Comparison of ENCODE assay signal across 13 cellular contexts in genomic region chr17:74295625-74296547, GRCh38. TPM values are rescaled to one million over a fixed set of nuclear protein-coding genes. Genes with fewer than 3 reads are reported as not detected.
DNase-seq lines count a peak whose midpoint lies in the region; ATAC-seq and TF ChIP-seq lines count a peak whose summit lies in the region.
"Had no signal": no experiment of that assay in that cellular context is flagged by ENCODE, and none has a peak within 500 bp of the region (broad histone marks: within the 10 kb centered on the region; RNA-seq: fewer than 3 reads in every experiment).

No MANE protein-coding gene starts in this region.

- H3K27ac Mint-ChIP-seq in CD8-positive, alpha-beta memory T cell = no peak overlapping the region
- H3K27ac Mint-ChIP-seq in T-helper 17 cell = peak overlapping the region; percentile 57
- peak overlapping the region; percentile 11 to 34 (median 27) for H3K27ac Mint-ChIP-seq in nephron
- H3K27ac Mint-ChIP-seq: activated naive CD4-positive, alpha-beta T cell treated with anti-CD3 and anti-CD28 coated beads for 36 hours had no signal

- no peak for DNase-seq in CD8-positive, alpha-beta memory T cell
- DNase-seq in T-helper 17 cell = no peak
- DNase-seq in foreskin keratinocyte = peak in 1 of 2 donors; percentile 78
- DNase-seq in Karpas-422 = no peak
- DNase-seq in dermis blood vessel endothelial cell = no peak
- DNase-seq in ecto neural progenitor cell (ENCODE audit: low spot score) = no peak
- DNase-seq: DND-41 had no signal

- CTCF ChIA-PET in CD8-positive, alpha-beta memory T cell (lab: Charles Lee) = interaction anchor here (0.8 to 8.0 kb wide), 20 partner anchors 8 to 92 kb away, joined by 3 to 52 read pairs (median 4); partner anchors contain the start of genes DNAI2, RPL38 and TTYH2

- no peaks in the 10 kb centered on the region for H3K27me3 ChIP-seq in CD8-positive, alpha-beta memory T cell (ENCODE audit: insufficient read depth, low read length, poor library complexity, severe bottlenecking)
- H3K27me3 ChIP-seq in foreskin keratinocyte = peaks cover 6% of the 10 kb centered on the region
- H3K27me3 ChIP-seq in Karpas-422 (ENCODE audit: low read length) = no peaks in the 10 kb centered on the region
- H3K27me3 ChIP-seq: vagina had no signal

- H3K36me3 Mint-ChIP-seq in CD8-positive, alpha-beta memory T cell = no peaks in the 10 kb centered on the region
- H3K36me3 Mint-ChIP-seq in T-helper 17 cell (ENCODE audit: low read depth) (peaks cover 2% of the 10 kb centered on the region), nephron (ENCODE audit: low read depth) (no peaks in the 10 kb centered on the region)

- TF ChIP-seq CTCF in foreskin keratinocyte (conservative IDR thresholded peaks at IDR 0.05) (no peak), nephron (IDR thresholded peaks at IDR 0.05; ENCODE audit: unreplicated experiment in 3 of 3) (no peak)

- no peak for ATAC-seq in T-helper 17 cell
- ATAC-seq in foreskin keratinocyte = peak; percentile 80
- no peak for ATAC-seq in GM19452 (IDR thresholded peaks at IDR 0.05; ENCODE audit: unreplicated experiment)

- peaks cover 15 to 17% (median 17%) of the 10 kb centered on the region in 3 donors for H3K4me1 Mint-ChIP-seq in CD8-positive, alpha-beta memory T cell
- peaks cover 16% of the 10 kb centered on the region for H3K4me1 Mint-ChIP-seq in T-helper 17 cell
- peaks cover 32% of the 10 kb centered on the region for H3K4me1 Mint-ChIP-seq in nephron

- H3K27me3 Mint-ChIP-seq in CD8-positive, alpha-beta memory T cell = no peaks in the 10 kb centered on the region
- H3K27me3 Mint-ChIP-seq in T-helper 17 cell (no peaks in the 10 kb centered on the region), nephron (ENCODE audit: low read depth) (peaks cover 19% of the 10 kb centered on the region)
- H3K27me3 Mint-ChIP-seq: central memory CD8-positive, alpha-beta T cell had no signal

- H3K9me3 Mint-ChIP-seq in CD8-positive, alpha-beta memory T cell = no peaks in the 10 kb centered on the region
- peaks cover 2% of the 10 kb centered on the region for H3K9me3 Mint-ChIP-seq in nephron
- H3K9me3 Mint-ChIP-seq: central memory CD8-positive, alpha-beta T cell had no signal

- H3K79me2 ChIP-seq in Karpas-422 (ENCODE audit: low read length) = no peaks in the 10 kb centered on the region

- H3K4me3 ChIP-seq in CD8-positive, alpha-beta memory T cell (ENCODE audit: low read length) = no peak overlapping the region
- H3K4me3 ChIP-seq in Karpas-422 (ENCODE audit: low read length) = no peak overlapping the region
- H3K4me3 ChIP-seq: esophagus muscularis mucosa, vagina had no signal

- no peak overlapping the region for H3K4me3 Mint-ChIP-seq in CD8-positive, alpha-beta memory T cell
- H3K4me3 Mint-ChIP-seq in T-helper 17 cell (no peak overlapping the region), nephron (no peak overlapping the region)
- H3K4me3 Mint-ChIP-seq: activated naive CD4-positive, alpha-beta T cell treated with anti-CD3 and anti-CD28 coated beads for 36 hours; central memory CD8-positive, alpha-beta T cell had no signal

- H3K9ac ChIP-seq in Karpas-422 (ENCODE audit: low read length) = no peak overlapping the region

- H3K36me3 ChIP-seq in CD8-positive, alpha-beta memory T cell (ENCODE audit: insufficient read depth, low read length) = no peaks in the 10 kb centered on the region
- H3K36me3 ChIP-seq in Karpas-422 (ENCODE audit: insufficient read depth, low read length) = no peaks in the 10 kb centered on the region
- H3K36me3 ChIP-seq: esophagus muscularis mucosa, vagina had no signal

- peak overlapping the region; percentile 75 for H3K27ac ChIP-seq in CD8-positive, alpha-beta memory T cell (ENCODE audit: low read depth, low read length)
- H3K27ac ChIP-seq in foreskin keratinocyte (no peak overlapping the region), Karpas-422 (ENCODE audit: low read length) (no peak overlapping the region)
- H3K27ac ChIP-seq: esophagus muscularis mucosa, vagina had no signal

- H3K9me3 ChIP-seq in CD8-positive, alpha-beta memory T cell (ENCODE audit: low read length) = no peaks in the 10 kb centered on the region
- no peaks in the 10 kb centered on the region for H3K9me3 ChIP-seq in T-helper 17 cell (ENCODE audit: control insufficient read depth, low read length, poor library complexity, severe bottlenecking)
- H3K9me3 ChIP-seq in Karpas-422 (ENCODE audit: low read length) = no peaks in the 10 kb centered on the region
- H3K9me3 ChIP-seq: esophagus muscularis mucosa, vagina had no signal

- H3K9me2 ChIP-seq in Karpas-422 (replicated peaks; ENCODE audit: insufficient read depth, low read length) = no peaks in the 10 kb centered on the region

- POLR2A ChIA-PET in CD8-positive, alpha-beta memory T cell (lab: Charles Lee) = interaction anchor here (0.6 to 2.2 kb wide), 3 partner anchors 9 to 156 kb away, joined by 3 to 7 read pairs (median 5); no protein-coding TSS in a partner anchor

- H3K4me1 ChIP-seq in CD8-positive, alpha-beta memory T cell (ENCODE audit: insufficient read depth, low read length) = peaks cover 5% of the 10 kb centered on the region
- H3K4me1 ChIP-seq in foreskin keratinocyte = peaks cover 11% of the 10 kb centered on the region
- H3K4me1 ChIP-seq in Karpas-422 (ENCODE audit: low read length) = no peaks in the 10 kb centered on the region
- H3K4me1 ChIP-seq: vagina had no signal

- no peak overlapping the region for H2AFZ ChIP-seq in Karpas-422 (ENCODE audit: low read length)

- H3K4me2 ChIP-seq in Karpas-422 (ENCODE audit: low read depth, low read length, poor library complexity, severe bottlenecking) = no peak overlapping the region

- no peaks in the 10 kb centered on the region for H4K20me1 ChIP-seq in Karpas-422 (ENCODE audit: insufficient read depth, low read depth, low read length)

RNA-seq across cellular contexts. Expression of gene DNAI2, which starts 21.9 kb away (rescaled TPM):
- under 1 TPM; 0.35 to 0.37 TPM for total RNA-seq in CD8-positive, alpha-beta memory T cell
- polyA plus RNA-seq in CD8-positive, alpha-beta memory T cell = 0.60 TPM
- total RNA-seq in T-helper 17 cell = 1 to 10 TPM; 4.1 to 4.2 TPM
- total RNA-seq in foreskin keratinocyte = not detected in 2 replicates
- not detected in 2 replicates for polyA plus RNA-seq in foreskin keratinocyte
- not detected in 2 replicates for total RNA-seq in Karpas-422 (2014; rRNA removed; shearing (Covaris generic); ENCODE audit: low replicate concordance)
- not detected in 2 replicates for total RNA-seq in dermis blood vessel endothelial cell
- total RNA-seq: esophagus muscularis mucosa, vagina had no signal

RNA-seq across cellular contexts. Expression of gene KIF19, which starts 30.1 kb away (rescaled TPM):
- total RNA-seq in CD8-positive, alpha-beta memory T cell = under 1 TPM; 0.20 to 0.24 TPM
- 3.4 TPM for polyA plus RNA-seq in CD8-positive, alpha-beta memory T cell
- total RNA-seq in T-helper 17 cell (1 to 10 TPM; 2.3 to 2.8 TPM), foreskin keratinocyte (0.03 and 0.04 TPM in 2 replicates), dermis blood vessel endothelial cell (6.4 and 16.3 TPM in 2 replicates)
- polyA plus RNA-seq in foreskin keratinocyte = 0.02 and 0.03 TPM in 2 replicates
- not detected in 2 replicates for total RNA-seq in Karpas-422 (2014; rRNA removed; shearing (Covaris generic); ENCODE audit: low replicate concordance)
- total RNA-seq: activated naive CD4-positive, alpha-beta T cell treated with anti-CD3 and anti-CD28 coated beads for 36 hours had no signal

Comparison
In these comparisons a context has a peak if more than half of its experiments do, and no peak if none do; other contexts are left out.
1. H3K27ac Mint-ChIP-seq: peak in T-helper 17 cell (single experiment) and nephron (3 of 3); none in CD8-positive, alpha-beta memory T cell (0 of 8).